In the genomic region with DNA sequence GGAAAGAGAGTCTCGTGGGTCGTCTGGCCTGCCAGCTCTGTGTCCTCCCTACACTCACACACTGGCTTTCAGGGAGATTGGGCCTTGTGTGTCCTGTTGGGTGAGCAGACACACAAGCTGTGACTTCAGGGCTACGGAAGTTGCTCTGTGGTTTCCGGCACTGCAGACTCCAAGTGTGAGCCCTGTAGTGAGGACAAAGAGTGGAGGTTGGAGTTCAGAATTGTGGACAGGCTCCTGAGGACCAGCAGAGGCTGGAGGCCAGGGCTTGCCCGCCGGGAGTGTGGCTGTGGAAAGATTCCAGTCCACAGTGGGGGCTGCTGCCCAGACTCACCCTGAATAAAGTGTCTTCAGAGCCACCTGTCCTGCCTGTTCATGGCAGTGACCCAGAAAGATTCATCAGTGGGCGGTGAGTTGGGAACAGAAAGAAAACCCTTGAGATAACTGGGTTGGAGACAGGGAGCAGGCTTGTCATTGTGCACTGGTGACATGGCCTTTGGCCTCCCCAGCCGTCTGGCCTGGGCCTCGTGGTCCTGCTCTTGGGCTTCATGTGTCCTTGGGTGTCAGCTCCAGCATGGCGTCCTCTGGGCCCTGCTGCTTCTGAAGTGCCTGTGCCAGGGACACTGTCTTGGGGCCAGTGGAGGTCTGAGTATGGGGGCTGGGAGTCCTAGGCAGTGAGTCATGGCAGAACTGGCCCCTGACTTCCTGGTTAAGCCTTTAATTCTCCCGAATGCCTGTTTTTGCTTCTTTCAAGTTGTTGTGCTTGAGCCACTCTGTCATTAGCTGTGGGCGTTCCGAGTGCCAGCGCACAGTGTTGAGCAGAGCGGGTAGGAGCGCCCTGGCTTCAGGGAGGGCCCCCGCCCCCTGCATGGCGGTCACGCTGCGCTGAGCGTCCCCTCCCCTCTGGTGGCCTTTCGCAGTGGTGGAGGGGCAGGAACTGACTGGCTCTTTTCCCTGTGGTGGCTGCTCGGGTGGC, we compare ENCODE assay signal across 8 cellular contexts. TPM values are rescaled to one million over a fixed set of nuclear protein-coding genes. Genes with fewer than 3 reads are reported as not detected.
DNase-seq lines count a peak whose midpoint lies in the region; ATAC-seq and FAIRE-seq lines count a peak whose summit lies in the region.

No MANE protein-coding gene starts in this region.

- H3K14ac ChIP-seq in neuronal stem cell (ENCODE audit: low read length) = no peak overlapping the region

- H2BK12ac ChIP-seq in neuronal stem cell (ENCODE audit: low read length) = no peak overlapping the region

- H3K4me2 ChIP-seq in neuronal stem cell (ENCODE audit: insufficient read depth, low read length, poor library complexity, severe bottlenecking) = no peak overlapping the region

- DNase-seq in GM18507 (ENCODE audit: extremely low spot score, insufficient read length, low read depth) = peak; percentile 17
- peak; percentile 90 for DNase-seq in MV-4-11 (lab: John Stamatoyannopoulos, UW)
- peak; percentile 32 for DNase-seq in activated T-cell treated with anti-CD3 and anti-CD28 coated beads for 4 hours
- no peak for DNase-seq in neuronal stem cell (ENCODE audit: low spot score)
- peak; percentile 80 to 83 for DNase-seq in aorta

- H3K23ac ChIP-seq in neuronal stem cell (ENCODE audit: low read depth, low read length, poor library complexity) = no peak overlapping the region

- WGBS in esophagus, 2 donors = 60 to 74% methylated on average over 23 of the region's 23 CpGs
- WGBS in neuronal stem cell (ENCODE audit: extremely low coverage in 2 of 2, insufficient read length in 2 of 2, insufficient replicate concordance in 1 of 2), 2 donors = no CpG with 5 or more reads among the region's 23 CpGs
- 68 to 80% methylated on average over 22 to 23 of the region's 23 CpGs for WGBS in aorta, 2 donors

- peak overlapping the region; percentile 34 for H3K18ac ChIP-seq in neuronal stem cell (ENCODE audit: low read length)

- ATAC-seq in aorta (ENCODE audit: low FRiP score) (peak; percentile 12), GM21717 (IDR thresholded peaks at IDR 0.05; ENCODE audit: unreplicated experiment) (no peak), GM21825 (IDR thresholded peaks at IDR 0.05; ENCODE audit: unreplicated experiment) (no peak)

- H3K79me1 ChIP-seq in neuronal stem cell (ENCODE audit: low read depth, low read length) = peaks cover 14% of the 10 kb centered on the region

- H2BK5ac ChIP-seq in neuronal stem cell (ENCODE audit: low read length) = peak overlapping the region; percentile 27

- H3K9ac ChIP-seq in neuronal stem cell (ENCODE audit: low read depth, low read length, poor library complexity) = no peak overlapping the region

- H3K4me1 ChIP-seq in esophagus (ENCODE audit: control insufficient read depth in 2 of 2, insufficient read depth in 2 of 2, low read length in 1 of 2) (peaks cover 12 to 38% of the 10 kb centered on the region in 2 donors), neuronal stem cell (ENCODE audit: control insufficient read depth in 2 of 2, insufficient read depth in 1 of 2, low read depth in 1 of 2, low read length in 2 of 2) (peaks cover 25 to 34% of the 10 kb centered on the region in 2 donors), aorta (ENCODE audit: control insufficient read depth in 1 of 2, insufficient read depth in 2 of 2, low read length in 2 of 2) (no peaks in the 10 kb centered on the region)

- H3K9me3 ChIP-seq in esophagus (ENCODE audit: control insufficient read depth in 2 of 2, insufficient read depth in 1 of 2, low read depth in 1 of 2, low read length in 1 of 2) = no peaks in the 10 kb centered on the region
- peaks cover 3 to 11% of the 10 kb centered on the region in 2 donors for H3K9me3 ChIP-seq in neuronal stem cell (replicated peaks in 1 of 2; ENCODE audit: control insufficient read depth in 2 of 2, insufficient read depth in 1 of 2, low read depth in 1 of 2, low read length in 2 of 2)
- H3K9me3 ChIP-seq in aorta (ENCODE audit: control insufficient read depth, low read length) = no peaks in the 10 kb centered on the region

- H3K4ac ChIP-seq in neuronal stem cell (ENCODE audit: low read length) = no peak overlapping the region

- no peak for FAIRE-seq in GM18507 (lab: Jason Lieb, UNC)

- no peak overlapping the region for H4K8ac ChIP-seq in neuronal stem cell (ENCODE audit: low read depth, low read length)

- H4K91ac ChIP-seq in neuronal stem cell (ENCODE audit: low read depth, low read length, poor library complexity) = no peak overlapping the region

- H3K27me3 ChIP-seq in esophagus (ENCODE audit: control insufficient read depth in 1 of 2, insufficient read depth in 2 of 2, low read length in 2 of 2) (no peaks in the 10 kb centered on the region), neuronal stem cell (ENCODE audit: control insufficient read depth in 3 of 3, insufficient read depth in 3 of 3, low read depth in 1 of 3, low read length in 3 of 3) (no peaks in the 10 kb centered on the region), aorta (ENCODE audit: control insufficient read depth in 1 of 2, insufficient read depth in 2 of 2, low read length in 1 of 2) (no peaks in the 10 kb centered on the region)

- no peak overlapping the region for H2BK120ac ChIP-seq in neuronal stem cell (ENCODE audit: low read depth, low read length)

- intact Hi-C loops in aorta (cut with DNase I) = loop anchor here in 1 of 2 donors (10.0 kb wide), 1 partner anchor 55 kb away; no protein-coding TSS in a partner anchor

- H2AFZ ChIP-seq in neuronal stem cell (ENCODE audit: low read length) = no peak overlapping the region

- H3K36me3 ChIP-seq in esophagus (ENCODE audit: control insufficient read depth in 2 of 2, insufficient read depth in 2 of 2, low read length in 1 of 2) (no peaks in the 10 kb centered on the region), neuronal stem cell (replicated peaks in 1 of 2; ENCODE audit: control insufficient read depth in 2 of 2, insufficient read depth in 2 of 2, low read length in 2 of 2) (peaks cover 7 to 40% of the 10 kb centered on the region in 2 donors), aorta (ENCODE audit: control insufficient read depth in 1 of 2, insufficient read depth in 2 of 2, low read length in 1 of 2) (no peaks in the 10 kb centered on the region)

- no peak overlapping the region for H2AK5ac ChIP-seq in neuronal stem cell (ENCODE audit: low read depth, low read length)

- H3K4me3 ChIP-seq in esophagus (ENCODE audit: low read depth in 1 of 2, low read length in 2 of 2) = no peak overlapping the region
- H3K4me3 ChIP-seq in neuronal stem cell (ENCODE audit: low read length in 2 of 2) = no peak overlapping the region
- H3K4me3 ChIP-seq in aorta (ENCODE audit: low read length in 2 of 2) = no peak overlapping the region

- no peak overlapping the region for H2BK15ac ChIP-seq in neuronal stem cell (ENCODE audit: low read length)

- H3K27ac ChIP-seq in esophagus (ENCODE audit: low read depth in 2 of 2, low read length in 1 of 2) (peak overlapping the region; percentile 95 to 98), neuronal stem cell (replicated peaks; ENCODE audit: low read length) (peak overlapping the region; percentile 14), aorta (ENCODE audit: low read depth in 1 of 2, low read length in 2 of 2) (no peak overlapping the region)

RNA-seq across cellular contexts. Expression of a gene that starts 19.9 kb away (rescaled TPM):
- polyA plus RNA-seq in esophagus (100 to 1,000 TPM in 1 of 2 donors, 10 to 100 TPM in 1; 30.2 to 111 TPM), aorta (under 1 TPM in 1 of 2 donors, not detected in 1; 0.10 TPM)
- polyA plus RNA-seq in neuronal stem cell (2013, experiment 1 of 2) = 0.01 TPM
- polyA plus RNA-seq in neuronal stem cell (2013, experiment 2 of 2) = 0.01 TPM
- under 1 TPM in 1 of 2 donors, not detected in 1; 0.21 TPM for total RNA-seq in aorta

Comparison
In these comparisons a context has a peak if more than half of its experiments do, and no peak if none do; other contexts are left out.
1. H3K27ac ChIP-seq: peak in esophagus (2 of 2) and neuronal stem cell (single experiment); none in aorta (0 of 2).
2. RNA of a gene that starts 19.9 kb away (polyA plus RNA-seq): 30.2 to 111 TPM in esophagus; 0.10 TPM in aorta; every median in the first group is over 10 times any median in the second.